In genomic region chr7:157003445-157004049, GRCh38 we compare ENCODE assay signal across 16 cellular contexts. TPM values are rescaled to one million over a fixed set of nuclear protein-coding genes. Genes with fewer than 3 reads are reported as not detected.
A peak's percentile ranks its signal among the peaks of the same experiment; 100 is the strongest.
DNase-seq lines count a peak whose midpoint lies in the region; ATAC-seq, FAIRE-seq and TF ChIP-seq lines count a peak whose summit lies in the region.
"Had no signal": no experiment of that assay in that cellular context is flagged by ENCODE, and none has a peak within 500 bp of the region (broad histone marks: within the 10 kb centered on the region; RNA-seq: fewer than 3 reads in every experiment).

No MANE protein-coding gene starts in this region.

- no peak overlapping the region for H3K27ac Mint-ChIP-seq in activated T-cell treated with anti-CD3 and anti-CD28 coated beads, Interleukin-2, amount 50 U/mL, for 24 hours

- H3K9ac ChIP-seq in HepG2 (ENCODE audit: insufficient read depth, low read depth, low read length) (no peak overlapping the region), mesendoderm (ENCODE audit: low read length) (no peak overlapping the region)
- H3K9ac ChIP-seq: BLaER1 treated with 17β-estradiol and CSF1 and Interleukin-3, amounts not matched to agents 10 nM and 100 nM had no signal

- in situ Hi-C loops in HepG2 (cut with HindIII; ENCODE audit: extremely low pct_ligation_motif_present, low pct_unique_long_range_greater_than_20kb): no loop called here

- intact Hi-C loops in HepG2 (cut with micrococcal nuclease; ENCODE audit: unreplicated experiment) (no loop called here), right lobe of liver (cut with DNase I) (no loop called here), body of pancreas (cut with DNase I) (loop anchor here (10.0 kb wide), 1 partner anchor 131 kb away; the partner anchor contains the start of gene UBE3C)

- H3K4ac ChIP-seq in mesendoderm (ENCODE audit: low read depth, low read length): no peak overlapping the region

- H3K79me1 ChIP-seq in mesendoderm (ENCODE audit: low read length): no peaks in the 10 kb centered on the region

- H3K4me1 ChIP-seq in HepG2 (ENCODE audit: insufficient read depth, low read length) (peaks cover 34% of the 10 kb centered on the region), right lobe of liver (peaks cover 0 to 21% (median 0%) of the 10 kb centered on the region in 4 donors), body of pancreas (peaks cover 34% of the 10 kb centered on the region), mesendoderm (ENCODE audit: control insufficient read depth, low read depth, low read length) (no peaks in the 10 kb centered on the region)

- no peak overlapping the region for H3K4me2 ChIP-seq in HepG2 (ENCODE audit: low read depth, low read length)
- H3K4me2 ChIP-seq in mesendoderm (ENCODE audit: low read length): peak overlapping the region; percentile 18
- H3K4me2 ChIP-seq: BLaER1 treated with 17β-estradiol and CSF1 and Interleukin-3, amounts not matched to agents 10 nM and 100 nM had no signal

- no peak overlapping the region for H2BK15ac ChIP-seq in mesendoderm (replicated peaks; ENCODE audit: low read depth)

- H3K4me3 Mint-ChIP-seq in activated T-cell treated with anti-CD3 and anti-CD28 coated beads, Interleukin-2, amount 50 U/mL, for 24 hours: no peak overlapping the region
- H3K4me3 Mint-ChIP-seq: activated T-cell treated with anti-CD3 and anti-CD28 coated beads, Interleukin-2, amount 50 U/mL, for 4 hours had no signal

- no peak for FAIRE-seq in HepG2 (lab: Jason Lieb, UNC)

- no peak overlapping the region for H3K27ac ChIP-seq in HepG2 (ENCODE audit: extremely low read length, insufficient read depth, low read length)
- H3K27ac ChIP-seq in right lobe of liver: no peak overlapping the region
- H3K27ac ChIP-seq in body of pancreas: peak overlapping the region in 3 of 4 donors; percentile 72 to 94 (median 83)
- H3K27ac ChIP-seq in mesendoderm (ENCODE audit: low read depth, low read length): no peak overlapping the region
- H3K27ac ChIP-seq: BLaER1 treated with 17β-estradiol and CSF1 and Interleukin-3, amounts not matched to agents 10 nM and 100 nM; upper lobe of left lung had no signal

- H3K79me2 ChIP-seq in HepG2 (ENCODE audit: insufficient read depth, low read length) (peaks cover 8% of the 10 kb centered on the region), mesendoderm (ENCODE audit: control insufficient read depth, insufficient read depth, low read length) (no peaks in the 10 kb centered on the region)

- H2BK120ac ChIP-seq in mesendoderm (ENCODE audit: low read depth, low read length): no peak overlapping the region

- H3K27me3 Mint-ChIP-seq in activated T-cell treated with anti-CD3 and anti-CD28 coated beads, Interleukin-2, amount 50 U/mL, for 24 hours: peaks cover 91% of the 10 kb centered on the region

- H3K9me3 ChIP-seq in HepG2 (ENCODE audit: low read length) (no peaks in the 10 kb centered on the region), right lobe of liver (no peaks in the 10 kb centered on the region), body of pancreas (no peaks in the 10 kb centered on the region)
- H3K9me3 ChIP-seq: upper lobe of left lung had no signal

- WGBS in HepG2 (ENCODE audit: low lambda C conversion rate): 63% methylated on average over 22 of the region's 22 CpGs
- 4% methylated on average over 21 of the region's 22 CpGs for WGBS in right lobe of liver (ENCODE audit: insufficient coverage, low coverage, low lambda C conversion rate, missing lambda C conversion rate)
- 56 to 61% methylated on average over 21 to 22 of the region's 22 CpGs for WGBS in body of pancreas, 2 donors
- WGBS in mesendoderm (ENCODE audit: extremely low coverage, insufficient coverage, low lambda C conversion rate): no CpG with 5 or more reads among the region's 22 CpGs

- TF ChIP-seq EP300 in HepG2 (IDR thresholded peaks at IDR 0.05; ENCODE audit: low read depth in 2 of 2, low read length in 2 of 2): no peak
- TF ChIP-seq EP300 in HepG2 (CRISPR knock-in tag; IDR thresholded peaks at IDR 0.05; ENCODE audit: borderline replicate concordance): no peak

- H2AK5ac ChIP-seq in mesendoderm (ENCODE audit: low read length): no peak overlapping the region

- H3K56ac ChIP-seq in mesendoderm (ENCODE audit: low read length): no peak overlapping the region

- no peak overlapping the region for H3K18ac ChIP-seq in mesendoderm (ENCODE audit: low read length)

- H3K9me3 Mint-ChIP-seq in activated T-cell treated with anti-CD3 and anti-CD28 coated beads, Interleukin-2, amount 50 U/mL, for 24 hours: no peaks in the 10 kb centered on the region
- H3K9me3 Mint-ChIP-seq: activated T-cell treated with anti-CD3 and anti-CD28 coated beads, Interleukin-2, amount 50 U/mL, for 4 hours had no signal

- H4K5ac ChIP-seq in mesendoderm (ENCODE audit: low read length): no peak overlapping the region

- H4K8ac ChIP-seq in mesendoderm (ENCODE audit: low read depth, low read length): no peak overlapping the region

- H3K23ac ChIP-seq in mesendoderm (ENCODE audit: low read length): no peak overlapping the region

- H3K4me3 ChIP-seq in HepG2 (replicated peaks in 1 of 3; ENCODE audit: insufficient read depth in 1 of 3, low read depth in 2 of 3, low read length in 3 of 3) (no peak overlapping the region), right lobe of liver (no peak overlapping the region), body of pancreas (no peak overlapping the region), mesendoderm (ENCODE audit: low read length) (no peak overlapping the region)
- H3K4me3 ChIP-seq: BLaER1 treated with 17β-estradiol and CSF1 and Interleukin-3, amounts not matched to agents 10 nM and 100 nM; upper lobe of left lung had no signal

- H2BK5ac ChIP-seq in mesendoderm (ENCODE audit: low read length): no peak overlapping the region

- ATAC-seq in HepG2: no peak
- ATAC-seq in right lobe of liver: no peak
- no peak for ATAC-seq in body of pancreas
- no peak for ATAC-seq in HG02759 (IDR thresholded peaks at IDR 0.05; ENCODE audit: unreplicated experiment)
- ATAC-seq: Panc1 had no signal

- no peaks in the 10 kb centered on the region for H3K36me3 Mint-ChIP-seq in activated T-cell treated with anti-CD3 and anti-CD28 coated beads, Interleukin-2, amount 50 U/mL, for 24 hours (ENCODE audit: low read depth)

- CTCF ChIA-PET in HepG2 (lab: Yijun Ruan, JAX; ENCODE audit: low intra/inter-chr PET ratio, low total read pairs): no interaction called here

- no peak for TF ChIP-seq CTCF in HepG2 (CRISPR knock-in tag; IDR thresholded peaks at IDR 0.05)
- TF ChIP-seq CTCF in right lobe of liver (IDR thresholded peaks at IDR 0.05): no peak
- no peak for TF ChIP-seq CTCF in body of pancreas (IDR thresholded peaks at IDR 0.05)

- TF ChIP-seq RAD21 in HepG2 (CRISPR knock-in tag; IDR thresholded peaks at IDR 0.05): no peak

- H2AFZ ChIP-seq in HepG2 (ENCODE audit: low read length): no peak overlapping the region

- POLR2A ChIA-PET in HepG2 (lab: Yijun Ruan, JAX): no interaction called here

- no TSS peak for BruUV-seq in HepG2 (replicated peaks; lab: Mats Ljungman, UMichigan)

- TF ChIP-seq POLR2A in HepG2 (IDR thresholded peaks at IDR 0.05; ENCODE audit: insufficient read depth in 1 of 2, low read depth in 2 of 2, low read length in 2 of 2) (no peak), right lobe of liver (IDR thresholded peaks at IDR 0.05) (no peak), body of pancreas (IDR thresholded peaks at IDR 0.05) (peak in 1 of 3 donors; percentile 1)

- H3K36me3 ChIP-seq in HepG2 (replicated peaks in 1 of 2; ENCODE audit: control insufficient read depth in 1 of 2, insufficient read depth in 2 of 2, low read length in 2 of 2) (peaks cover 0 to 6% of the 10 kb centered on the region in 2 experiments; a peak in 1 of 5 replicates), right lobe of liver (no peaks in the 10 kb centered on the region), body of pancreas (replicated peaks in 1 of 2; ENCODE audit: insufficient read depth in 1 of 2, low read depth in 2 of 2) (no peaks in the 10 kb centered on the region), mesendoderm (ENCODE audit: control insufficient read depth, insufficient read depth, low read length) (no peaks in the 10 kb centered on the region)
- H3K36me3 ChIP-seq: BLaER1 treated with 17β-estradiol and CSF1 and Interleukin-3, amounts not matched to agents 10 nM and 100 nM; upper lobe of left lung had no signal

- DNase-seq in HepG2 (ENCODE audit: low spot score) (no peak), right lobe of liver (no peak), body of pancreas (peak in 1 of 4 donors; percentile 23), mesendoderm (peak; percentile 81), foreskin melanocyte (no peak), A172 (ENCODE audit: low spot score) (no peak)
- DNase-seq in activated T-cell treated with anti-CD3 and anti-CD28 coated beads, Interleukin-2, amount 50 U/mL, for 24 hours: no peak
- DNase-seq: activated CD4-positive, CD25-positive, alpha-beta regulatory T cell treated with anti-CD3 and anti-CD28 coated beads, Interleukin-2, amount 50 U/mL, for 72 hours; activated T-cell treated with anti-CD3 and anti-CD28 coated beads, Interleukin-2, amount 50 U/mL, for 4 hours; cortex of kidney; NCI-H1105 treated with DMSO at 0.1 percent for 48 hours had no signal

- peaks cover 0 to 24% of the 10 kb centered on the region in 2 experiments; a peak in 4 of 5 replicates for H3K27me3 ChIP-seq in HepG2 (ENCODE audit: control insufficient read depth in 1 of 2, insufficient read depth in 2 of 2, low read length in 2 of 2)
- peaks cover 0 to 63% of the 10 kb centered on the region in 2 donors for H3K27me3 ChIP-seq in right lobe of liver
- no peaks in the 10 kb centered on the region for H3K27me3 ChIP-seq in body of pancreas
- H3K27me3 ChIP-seq in mesendoderm (ENCODE audit: insufficient read depth, low read length, poor library complexity): peaks cover 91% of the 10 kb centered on the region

- H4K20me1 ChIP-seq in HepG2 (ENCODE audit: insufficient read depth, low read length): peaks cover 6% of the 10 kb centered on the region

- peaks cover 35% of the 10 kb centered on the region for H3K4me1 Mint-ChIP-seq in activated T-cell treated with anti-CD3 and anti-CD28 coated beads, Interleukin-2, amount 50 U/mL, for 24 hours (ENCODE audit: low read depth)

RNA-seq across cellular contexts. Expression of gene MNX1, which starts 6.9 kb away (rescaled TPM):
- total RNA-seq in HepG2 (2016; rRNA removed; fragmentation: Illumina TruSeq; extraction: Trizol) (3.6 and 6.1 TPM in 2 replicates), right lobe of liver (not detected), body of pancreas (10 to 100 TPM; 14.3 to 39.6 TPM)
- total RNA-seq in HepG2 (2016; cell fraction: cytosol; rRNA removed; fragmentation: Illumina TruSeq; extraction: Trizol; ENCODE audit: low read depth): 2.4 and 2.5 TPM in 2 replicates
- total RNA-seq in HepG2 (2016; cell fraction: insoluble cytoplasmic fraction; rRNA removed; fragmentation: Illumina TruSeq; extraction: Trizol): 3.4 and 9.7 TPM in 2 replicates
- total RNA-seq in HepG2 (2016; cell fraction: membrane; rRNA removed; fragmentation: Illumina TruSeq; extraction: Trizol): 4.5 and 5.6 TPM in 2 replicates
- total RNA-seq in HepG2 (2016; cell fraction: nucleus; rRNA removed; fragmentation: Illumina TruSeq; extraction: Trizol): 6.7 and 7.4 TPM in 2 replicates
- 0.91 and 0.94 TPM in 2 replicates for polyA plus RNA-seq in HepG2 (2011; rRNA removed)
- 0.37 and 1.0 TPM in 2 replicates for polyA plus RNA-seq in HepG2 (2011; cell fraction: cytosol; rRNA removed)
- 3.8 and 4.5 TPM in 2 replicates for polyA plus RNA-seq in HepG2 (2011; cell fraction: nucleus; rRNA removed)
- 1.7 and 2.4 TPM in 2 replicates for polyA plus RNA-seq in HepG2 (2012)
- polyA plus RNA-seq in HepG2 (2016; cell fraction: cytosol; fragmentation: Illumina TruSeq; extraction: Trizol; ENCODE audit: low read depth): 2.2 and 3.2 TPM in 2 replicates
- 6.3 and 6.7 TPM in 2 replicates for polyA plus RNA-seq in HepG2 (2016; cell fraction: insoluble cytoplasmic fraction; fragmentation: Illumina TruSeq; extraction: Trizol; ENCODE audit: low read depth)
- polyA plus RNA-seq in HepG2 (2016; cell fraction: membrane; fragmentation: Illumina TruSeq; extraction: Trizol; ENCODE audit: low read depth): 4.5 and 4.8 TPM in 2 replicates
- 16.6 TPM in 2 replicates for polyA plus RNA-seq in HepG2 (2016; cell fraction: nucleus; fragmentation: Illumina TruSeq; extraction: Trizol; ENCODE audit: insufficient read depth, low read depth)
- 0.98 and 1.5 TPM in 2 replicates for polyA minus RNA-seq in HepG2 (2011; rRNA and poly(A)+ RNA removed; ENCODE audit: low replicate concordance)
- polyA minus RNA-seq in HepG2 (2011; cell fraction: cytosol; rRNA and poly(A)+ RNA removed): 0.89 and 1.6 TPM in 2 replicates
- 3.2 and 7.9 TPM in 2 replicates for polyA minus RNA-seq in HepG2 (2011; cell fraction: nucleus; rRNA and poly(A)+ RNA removed)
- 0.20 TPM for polyA plus RNA-seq in mesendoderm (2013, experiment 1 of 2)
- 0.24 TPM for polyA plus RNA-seq in mesendoderm (2013, experiment 2 of 2)
- total RNA-seq in A172 (2014; rRNA removed; shearing (Covaris generic)): 0.90 and 1.6 TPM in 2 replicates
- total RNA-seq: activated T-cell treated with anti-CD3 and anti-CD28 coated beads, Interleukin-2, amount 50 U/mL, for 4 hours; IMR-90 had no signal
- polyA plus RNA-seq: IMR-90 had no signal

RNA-seq across cellular contexts. Expression of gene NOM1, which starts 54.0 kb away (rescaled TPM):
- total RNA-seq in HepG2 (2016; rRNA removed; fragmentation: Illumina TruSeq; extraction: Trizol): 17.3 and 26.2 TPM in 2 replicates
- 19.4 and 19.6 TPM in 2 replicates for total RNA-seq in HepG2 (2016; cell fraction: cytosol; rRNA removed; fragmentation: Illumina TruSeq; extraction: Trizol; ENCODE audit: low read depth)
- total RNA-seq in HepG2 (2016; cell fraction: insoluble cytoplasmic fraction; rRNA removed; fragmentation: Illumina TruSeq; extraction: Trizol): 17.8 and 29.8 TPM in 2 replicates
- 9.5 and 9.7 TPM in 2 replicates for total RNA-seq in HepG2 (2016; cell fraction: membrane; rRNA removed; fragmentation: Illumina TruSeq; extraction: Trizol)
- 38.8 and 47.6 TPM in 2 replicates for total RNA-seq in HepG2 (2016; cell fraction: nucleus; rRNA removed; fragmentation: Illumina TruSeq; extraction: Trizol)
- 14.0 and 14.2 TPM in 2 replicates for polyA plus RNA-seq in HepG2 (2011; rRNA removed)
- 3.9 and 4.6 TPM in 2 replicates for polyA plus RNA-seq in HepG2 (2011; cell fraction: cytosol; rRNA removed)
- 31.2 and 37.8 TPM in 2 replicates for polyA plus RNA-seq in HepG2 (2011; cell fraction: nucleus; rRNA removed)
- 12.8 and 13.3 TPM in 2 replicates for polyA plus RNA-seq in HepG2 (2012)
- polyA plus RNA-seq in HepG2 (2016; cell fraction: cytosol; fragmentation: Illumina TruSeq; extraction: Trizol; ENCODE audit: low read depth): 0.77 and 1.1 TPM in 2 replicates
- 13.4 and 13.7 TPM in 2 replicates for polyA plus RNA-seq in HepG2 (2016; cell fraction: insoluble cytoplasmic fraction; fragmentation: Illumina TruSeq; extraction: Trizol; ENCODE audit: low read depth)
- polyA plus RNA-seq in HepG2 (2016; cell fraction: membrane; fragmentation: Illumina TruSeq; extraction: Trizol; ENCODE audit: low read depth): 2.3 and 2.8 TPM in 2 replicates
- 57.7 and 61.6 TPM in 2 replicates for polyA plus RNA-seq in HepG2 (2016; cell fraction: nucleus; fragmentation: Illumina TruSeq; extraction: Trizol; ENCODE audit: insufficient read depth, low read depth)
- 25.8 and 45.7 TPM in 2 replicates for polyA minus RNA-seq in HepG2 (2011; rRNA and poly(A)+ RNA removed; ENCODE audit: low replicate concordance)
- 5.3 and 6.9 TPM in 2 replicates for polyA minus RNA-seq in HepG2 (2011; cell fraction: cytosol; rRNA and poly(A)+ RNA removed)
- 44.3 and 51.8 TPM in 2 replicates for polyA minus RNA-seq in HepG2 (2011; cell fraction: nucleus; rRNA and poly(A)+ RNA removed)
- total RNA-seq in right lobe of liver: 10 to 100 TPM in 1 of 6 experiments, 1 to 10 TPM in 5; 6.1 to 10.2 (median 8.1) TPM
- total RNA-seq in body of pancreas: 10 to 100 TPM; 23.1 to 28.0 TPM
- polyA plus RNA-seq in mesendoderm (2013, experiment 1 of 2): 15.8 TPM
- polyA plus RNA-seq in mesendoderm (2013, experiment 2 of 2): 16.2 TPM
- total RNA-seq in A172 (2014; rRNA removed; shearing (Covaris generic)): 8.5 and 15.5 TPM in 2 replicates

Comparison
In these comparisons a context has a peak if more than half of its experiments do, and no peak if none do; other contexts are left out.
1. H3K27ac ChIP-seq: peak in body of pancreas (3 of 4); none in HepG2 (single experiment), right lobe of liver (0 of 3) and mesendoderm (single experiment).